8 cellular contexts compared by ENCODE assay signal in genomic region chrX:54439967-54440871, GRCh38. TPM values are rescaled to one million over a fixed set of nuclear protein-coding genes. Genes with fewer than 3 reads are reported as not detected.
DNase-seq lines count a peak whose midpoint lies in the region; ATAC-seq and TF ChIP-seq lines count a peak whose summit lies in the region.

Gene TSR2 (plus strand): TSS chrX:54440404. CDS start chrX:54440422, 18 bp downstream.

- H3K9me3 ChIP-seq in BE2C, result no peaks in the 10 kb centered on the region

- peaks cover 18% of the 10 kb centered on the region for H3K4me1 Mint-ChIP-seq in activated CD4-positive, alpha-beta T cell treated with anti-CD3 and anti-CD28 coated beads for 36 hours

- CTCF ChIA-PET in activated CD4-positive, alpha-beta T cell treated with anti-CD3 and anti-CD28 coated beads for 36 hours (lab: Charles Lee), result interaction anchor here (0.6 kb wide), 1 partner anchor 399 kb away, joined by 3 read pairs; no protein-coding TSS in a partner anchor

- no peaks in the 10 kb centered on the region for H3K27me3 Mint-ChIP-seq in activated CD4-positive, alpha-beta T cell treated with anti-CD3 and anti-CD28 coated beads for 36 hours

- peak; percentile 97 for ATAC-seq in HG03439 (IDR thresholded peaks at IDR 0.05; ENCODE audit: unreplicated experiment)
- ATAC-seq in activated CD4-positive, alpha-beta T cell treated with anti-CD3 and anti-CD28 coated beads for 36 hours, result peak; percentile 96
- peak; percentile 100 for ATAC-seq in left colon

- H3K4me3 Mint-ChIP-seq in activated CD4-positive, alpha-beta T cell treated with anti-CD3 and anti-CD28 coated beads for 36 hours, result peak within 1 kb of the TSS; percentile 88

- peak within 1 kb of the TSS; percentile 83 for H3K27ac Mint-ChIP-seq in activated CD4-positive, alpha-beta T cell treated with anti-CD3 and anti-CD28 coated beads for 36 hours

- H3K4me3 ChIP-seq in BE2C (ENCODE audit: low read depth, low read length) (peak within 1 kb of the TSS; percentile 93), choroid plexus epithelial cell (ENCODE audit: low read depth, low read length) (peak within 1 kb of the TSS; percentile 82)

- H3K36me3 Mint-ChIP-seq in activated CD4-positive, alpha-beta T cell treated with anti-CD3 and anti-CD28 coated beads for 36 hours (ENCODE audit: low read depth), result peaks cover 19% of the 10 kb centered on the region

- no peaks in the 10 kb centered on the region for H3K4me1 ChIP-seq in BE2C

- H3K27me3 ChIP-seq in BE2C, result no peaks in the 10 kb centered on the region

- intact Hi-C loops in activated CD4-positive, alpha-beta T cell treated with anti-CD3 and anti-CD28 coated beads for 36 hours (cut with DNase I, micrococcal nuclease), result loop anchor here (1.0 to 5.0 kb wide), 11 partner anchors 82 to 1277 kb away; partner anchors contain the start of genes APEX2 (in 1 of the 2), FAM120C (in 1 of the 2), RIBC1 (in 1 of the 2) and RRAGB (in 1 of the 2)
- intact Hi-C loops in left colon (cut with DNase I, micrococcal nuclease), result no loop called here

- POLR2A ChIA-PET in activated CD4-positive, alpha-beta T cell treated with anti-CD3 and anti-CD28 coated beads for 36 hours (lab: Charles Lee), result no interaction called here

- H3K36me3 ChIP-seq in BE2C, result no peaks in the 10 kb centered on the region

- peak; percentile 26; the same call in 1 of the 2 replicates for TF ChIP-seq CTCF in BE2C (IDR thresholded peaks at IDR 0.05; ENCODE audit: low read depth, low read length)
- TF ChIP-seq CTCF in choroid plexus epithelial cell (conservative IDR thresholded peaks at IDR 0.05; ENCODE audit: low read depth, low read length), result peak; percentile 43

- DNase-seq in BE2C (peak; percentile 81), GM19238 (ENCODE audit: insufficient read length, low spot score) (peak; percentile 61), NCI-H460 (ENCODE audit: extremely low read depth, low read depth) (peak; percentile 83), choroid plexus epithelial cell (ENCODE audit: low read depth) (peak; percentile 91), left colon (peak; percentile 80 to 81)
- DNase-seq in activated CD4-positive, alpha-beta T cell treated with anti-CD3 and anti-CD28 coated beads for 36 hours, result peak; percentile 88
- DNase-seq in stimulated activated CD4-positive, alpha-beta T cell treated with anti-CD3 and anti-CD28 coated beads, Interleukin-1b, Interleukin-23, amount 100 ng/mL, for 4 hours (ENCODE audit: low read depth in 2 of 2), result peak; percentile 58 to 59

- no peaks in the 10 kb centered on the region for H3K9me3 Mint-ChIP-seq in activated CD4-positive, alpha-beta T cell treated with anti-CD3 and anti-CD28 coated beads for 36 hours (ENCODE audit: low read depth)

RNA-seq across cellular contexts. Expression of gene TSR2, which starts in this region (rescaled TPM):
- 56.1 TPM for polyA plus RNA-seq in BE2C (2012; ENCODE audit: insufficient read depth, insufficient read length, low read depth)
- total RNA-seq in NCI-H460 (2014; rRNA removed; shearing (Covaris generic)), result 23.9 and 24.0 TPM in 2 replicates
- 18.4 and 23.4 TPM in 2 replicates for polyA plus RNA-seq in NCI-H460 (2014; cell fraction: nucleus; rRNA removed)
- total RNA-seq in activated CD4-positive, alpha-beta T cell treated with anti-CD3 and anti-CD28 coated beads for 36 hours, result 10 to 100 TPM; 31.0 to 34.1 TPM
- total RNA-seq in left colon, result 10 to 100 TPM; 32.8 to 33.4 TPM

Comparison
In these comparisons a context has a peak if more than half of its experiments do, and no peak if none do; other contexts are left out.
1. Peak in every context shown above with its lines: DNase-seq, ATAC-seq and H3K4me3 ChIP-seq.
2. intact Hi-C loops: an anchor here in activated CD4-positive, alpha-beta T cell treated with anti-CD3 and anti-CD28 coated beads for 36 hours (1.0 to 5.0 kb wide); none called in left colon.